16 cellular contexts compared by ENCODE assay signal in the genomic region with DNA sequence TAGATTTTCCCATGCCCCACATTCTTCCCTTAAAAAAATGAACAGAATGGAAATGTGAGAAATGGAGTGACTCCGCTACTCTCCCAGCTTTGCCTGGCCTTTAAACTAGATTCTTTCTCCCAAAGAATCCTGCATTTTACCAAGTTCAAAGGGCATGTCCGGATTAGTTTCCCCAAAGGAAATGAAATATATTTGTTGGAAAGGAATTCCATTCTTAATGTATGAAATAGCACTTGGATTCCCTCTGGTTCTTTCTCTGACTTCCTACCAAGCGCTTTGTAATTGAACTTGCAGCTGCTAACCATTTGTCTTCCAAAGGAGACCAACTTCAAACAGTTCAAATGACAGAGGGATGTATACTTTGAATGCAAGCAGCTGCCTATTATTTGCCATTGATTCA. TPM values are rescaled to one million over a fixed set of nuclear protein-coding genes. Genes with fewer than 3 reads are reported as not detected.
DNase-seq lines count a peak whose midpoint lies in the region; ATAC-seq and TF ChIP-seq lines count a peak whose summit lies in the region.
"Had no signal": no experiment of that assay in that cellular context is flagged by ENCODE, and none has a peak within 500 bp of the region (broad histone marks: within the 10 kb centered on the region; RNA-seq: fewer than 3 reads in every experiment).

No MANE protein-coding gene starts in this region.

- TF ChIP-seq CTCF in cardiac muscle cell (IDR thresholded peaks at IDR 0.05; ENCODE audit: low read depth, low read length) (no peak), foreskin fibroblast (IDR thresholded peaks at IDR 0.05; ENCODE audit: low read depth, low read length) (no peak), lower lobe of right lung (IDR thresholded peaks at IDR 0.05) (no peak)

- H3K9me3 ChIP-seq in cardiac muscle cell (ENCODE audit: low read depth) (no peaks in the 10 kb centered on the region), lower lobe of right lung (no peaks in the 10 kb centered on the region)

- no peaks in the 10 kb centered on the region for H3K36me3 ChIP-seq in cardiac muscle cell
- no peaks in the 10 kb centered on the region for H3K36me3 ChIP-seq in lower lobe of right lung

- H3K27ac ChIP-seq in cardiac muscle cell = peak overlapping the region; percentile 60
- H3K27ac ChIP-seq in lower lobe of right lung = no peak overlapping the region

- no peaks in the 10 kb centered on the region for H3K27me3 ChIP-seq in cardiac muscle cell
- H3K27me3 ChIP-seq in lower lobe of right lung (ENCODE audit: low read depth) = no peaks in the 10 kb centered on the region

- ATAC-seq in lower lobe of right lung = no peak
- no peak for ATAC-seq in HG02870 (IDR thresholded peaks at IDR 0.05; ENCODE audit: unreplicated experiment)

- H3K4me1 ChIP-seq in cardiac muscle cell (ENCODE audit: low read depth) (peaks cover 52% of the 10 kb centered on the region), lower lobe of right lung (peaks cover 42% of the 10 kb centered on the region)

- intact Hi-C loops in cardiac septum (cut with DNase I) = no loop called here
- intact Hi-C loops in lower lobe of right lung (cut with DNase I) = no loop called here

- H3K4me3 ChIP-seq in cardiac muscle cell = no peak overlapping the region
- H3K4me3 ChIP-seq in foreskin fibroblast (ENCODE audit: low read depth in 1 of 2, low read length in 2 of 2) = no peak overlapping the region
- H3K4me3 ChIP-seq in lower lobe of right lung = no peak overlapping the region
- H3K4me3 ChIP-seq: skin epidermis had no signal

- DNase-seq in cardiac muscle cell (ENCODE audit: low read depth in 1 of 2, low spot score in 1 of 2) (peak in 1 of 2 donors; percentile 53), cardiac septum (ENCODE audit: low spot score) (no peak), SHP77 treated with DMSO at 0.1 percent for 48 hours (lab: John Stamatoyannopoulos, UW) (peak; percentile 62), foreskin fibroblast (peak; percentile 17 to 36), stromal cell of bone marrow (ENCODE audit: low read depth) (peak; percentile 33), lower lobe of right lung (no peak), H4 (ENCODE audit: low spot score) (no peak)
- DNase-seq: ACHN; activated B cell treated with CpG ODN at 0.5 μM for 24 hours; central memory CD4-positive, alpha-beta T cell; left ventricle myocardium superior; NCI-H226; stimulated activated naive CD4-positive, alpha-beta T cell; SW 1271 had no signal

RNA-seq across cellular contexts. Expression of gene MAP2K1, which starts 18.9 kb away (rescaled TPM):
- total RNA-seq in cardiac muscle cell (62.7 and 70.7 TPM in 2 replicates), cardiac septum (38.7 TPM), lower lobe of right lung (53.6 TPM)
- polyA plus RNA-seq in cardiac muscle cell = 96.5 and 97.0 TPM in 2 replicates
- 19.0 and 27.7 TPM in 2 replicates for total RNA-seq in H4 (2014; rRNA removed; shearing (Covaris generic))

RNA-seq across cellular contexts. Expression of gene TIPIN, which starts 49.1 kb away (rescaled TPM):
- total RNA-seq in cardiac muscle cell = 14.7 and 15.0 TPM in 2 replicates
- polyA plus RNA-seq in cardiac muscle cell = 17.1 and 23.6 TPM in 2 replicates
- total RNA-seq in cardiac septum = 4.3 TPM
- total RNA-seq in lower lobe of right lung = 6.9 TPM
- 22.2 and 24.3 TPM in 2 replicates for total RNA-seq in H4 (2014; rRNA removed; shearing (Covaris generic))

Comparison
In these comparisons a context has a peak if more than half of its experiments do, and no peak if none do; other contexts are left out.
1. DNase-seq: peak in SHP77 treated with DMSO at 0.1 percent for 48 hours (single experiment), foreskin fibroblast (2 of 2) and stromal cell of bone marrow (single experiment); none in cardiac septum (single experiment), lower lobe of right lung (single experiment) and H4 (single experiment).